In the genomic region with DNA sequence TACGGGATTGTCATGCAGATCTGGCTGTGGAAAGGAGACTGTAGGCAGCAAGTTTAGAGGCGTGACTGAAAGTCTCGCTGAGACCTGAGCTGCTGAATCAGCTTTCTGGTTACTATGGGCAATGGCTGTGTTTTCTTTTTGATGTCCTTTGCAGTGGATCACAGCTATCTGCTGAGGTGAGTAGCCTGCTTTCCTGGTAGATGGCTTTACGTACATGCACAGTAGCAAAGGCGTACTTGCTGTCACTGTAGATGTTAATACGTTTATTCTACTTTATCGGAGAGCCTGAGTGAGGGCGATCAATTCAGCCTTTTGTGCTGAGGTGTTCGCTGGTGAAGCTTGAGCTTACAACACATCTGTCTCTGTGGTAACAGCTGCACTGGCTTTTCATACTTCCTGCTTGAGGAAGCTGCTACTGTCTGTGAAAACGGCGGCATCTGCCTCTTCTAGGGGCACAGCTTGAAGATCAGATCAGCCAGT, we compare ENCODE assay signal across 1 cellular context.
TF ChIP-seq lines count a peak whose summit lies in the region.

No MANE protein-coding gene starts in this region.

TF ChIP-seq in H1, 55 proteins besides CTCF, POLR2A, EP300 and RAD21:
- TF ChIP-seq MAFK (IDR thresholded peaks at IDR 0.05; ENCODE audit: low read depth, low read length) = peak; percentile 68
